ENCODE assay signal across 8 cellular contexts in genomic region chr2:138829326-138829725, GRCh38. TPM values are rescaled to one million over a fixed set of nuclear protein-coding genes. Genes with fewer than 3 reads are reported as not detected.
DNase-seq lines count a peak whose midpoint lies in the region; ATAC-seq, FAIRE-seq and TF ChIP-seq lines count a peak whose summit lies in the region.

No MANE protein-coding gene starts in this region.

- DNase-seq in DMS 273 treated with DMSO at 0.1 percent for 48 hours (lab: John Stamatoyannopoulos, UW) (peak; percentile 8), GM19239 (ENCODE audit: insufficient read length, low spot score) (no peak), Panc1 (ENCODE audit: low read depth, low spot score) (no peak), mammary epithelial cell (peak; percentile 5), nephron progenitor cell (peak; percentile 73), vagina (ENCODE audit: extremely low spot score in 2 of 2) (no peak), occipital lobe (lab: John Stamatoyannopoulos, UW) (no peak)

- TF ChIP-seq CTCF in Panc1 (IDR thresholded peaks at IDR 0.05) = peak; percentile 70
- peak; percentile 33 to 52 for TF ChIP-seq CTCF in mammary epithelial cell (conservative IDR thresholded peaks at IDR 0.05 in 1 of 2, IDR thresholded peaks at IDR 0.05 in 1 of 2; ENCODE audit: extremely low read depth in 1 of 2, insufficient read depth in 1 of 2, low read depth in 1 of 2, low read length in 2 of 2)
- TF ChIP-seq CTCF in nephron progenitor cell (IDR thresholded peaks at IDR 0.05) = peak; percentile 67
- no peak for TF ChIP-seq CTCF in vagina (IDR thresholded peaks at IDR 0.05)

- no peak overlapping the region for H3K4me3 Mint-ChIP-seq in nephron progenitor cell

- H3K9me3 Mint-ChIP-seq in nephron progenitor cell = no peaks in the 10 kb centered on the region

- TF ChIP-seq POLR2A in vagina (IDR thresholded peaks at IDR 0.05) = no peak

- H2AFZ ChIP-seq in mammary epithelial cell (ENCODE audit: low read depth, low read length) = no peak overlapping the region

- ATAC-seq in HG03565 (IDR thresholded peaks at IDR 0.05; ENCODE audit: unreplicated experiment) = peak; percentile 44
- peak; percentile 88 for ATAC-seq in Panc1

- H3K27me3 ChIP-seq in Panc1 (ENCODE audit: control insufficient read depth, insufficient read depth, low read length) = no peaks in the 10 kb centered on the region; the same call in 1 of the 2 replicates
- no peaks in the 10 kb centered on the region for H3K27me3 ChIP-seq in mammary epithelial cell (ENCODE audit: insufficient read depth, low read length)
- no peaks in the 10 kb centered on the region for H3K27me3 ChIP-seq in vagina

- WGBS in mammary epithelial cell (ENCODE audit: low coverage, missing lambda C conversion rate) = 30% methylated on average over 2 of the region's 2 CpGs

- BruUV-seq in Panc1 (replicated peaks; lab: Mats Ljungman, UMichigan) = no TSS peak
- BruUV-seq in mammary epithelial cell (replicated peaks; lab: Mats Ljungman, UMichigan) = no TSS peak

- H3K27ac Mint-ChIP-seq in nephron progenitor cell = no peak overlapping the region

- H3K4me1 ChIP-seq in Panc1 (ENCODE audit: control insufficient read depth, insufficient read depth, low read length) = no peaks in the 10 kb centered on the region
- no peaks in the 10 kb centered on the region for H3K4me1 ChIP-seq in mammary epithelial cell (ENCODE audit: insufficient read depth, low read length)
- no peaks in the 10 kb centered on the region for H3K4me1 ChIP-seq in vagina

- peaks cover 3% of the 10 kb centered on the region for H3K27me3 Mint-ChIP-seq in nephron progenitor cell (ENCODE audit: low read depth, poor library complexity)

- FAIRE-seq in GM19239 (lab: Jason Lieb, UNC) = peak; percentile 40

- H4K20me1 ChIP-seq in mammary epithelial cell (ENCODE audit: insufficient read depth, low read length) = no peaks in the 10 kb centered on the region

- H3K9ac ChIP-seq in mammary epithelial cell (ENCODE audit: insufficient read depth, low read length) = no peak overlapping the region

- POLR2A ChIA-PET in Panc1 (lab: Charles Lee) = no interaction called here

- dilution Hi-C loops in mammary epithelial cell (cut with HindIII; ENCODE audit: low sequenced_read_pairs) = no loop called here

- intact Hi-C loops in Panc1 (cut with micrococcal nuclease; ENCODE audit: unreplicated experiment) (loop anchor here (2.0 to 10.0 kb wide), 2 partner anchors 455 to 963 kb away; no protein-coding TSS in a partner anchor), mammary epithelial cell (cut with micrococcal nuclease) (no loop called here), vagina (cut with DNase I) (loop anchor here (10.0 kb wide), 1 partner anchor 915 kb away; no protein-coding TSS in a partner anchor)

- no peak overlapping the region for H3K4me3 ChIP-seq in Panc1 (ENCODE audit: low read depth in 2 of 2, low read length in 2 of 2)
- H3K4me3 ChIP-seq in mammary epithelial cell (replicated peaks in 1 of 3; ENCODE audit: insufficient read depth in 1 of 3, low read depth in 2 of 3, low read length in 3 of 3) = no peak overlapping the region
- no peak overlapping the region for H3K4me3 ChIP-seq in vagina

- H3K36me3 ChIP-seq in Panc1 (ENCODE audit: control insufficient read depth, insufficient read depth, low read length) = no peaks in the 10 kb centered on the region
- no peaks in the 10 kb centered on the region for H3K36me3 ChIP-seq in mammary epithelial cell (ENCODE audit: insufficient read depth, low read length)
- H3K36me3 ChIP-seq in vagina = no peaks in the 10 kb centered on the region

- no peaks in the 10 kb centered on the region for H3K79me2 ChIP-seq in mammary epithelial cell (ENCODE audit: insufficient read depth, low read length)

- H3K36me3 Mint-ChIP-seq in nephron progenitor cell (ENCODE audit: low read depth) = no peaks in the 10 kb centered on the region

- in situ Hi-C loops in Panc1 (cut with HindIII; ENCODE audit: low pct_unique_long_range_greater_than_20kb, low sequenced_read_pairs) = no loop called here
- in situ Hi-C loops in mammary epithelial cell (cut with MboI; ENCODE audit: low sequenced_read_pairs in 2 of 2) = loop anchor here in 1 of 2 donors (10.0 kb wide), 1 partner anchor 915 kb away; no protein-coding TSS in a partner anchor

- H3K4me2 ChIP-seq in mammary epithelial cell (ENCODE audit: insufficient read depth, low read depth, low read length) = no peak overlapping the region

- H3K27ac ChIP-seq in Panc1 (ENCODE audit: low read length) = no peak overlapping the region
- no peak overlapping the region for H3K27ac ChIP-seq in mammary epithelial cell (ENCODE audit: insufficient read depth, low read depth, low read length)
- no peak overlapping the region for H3K27ac ChIP-seq in vagina

- H3K4me1 Mint-ChIP-seq in nephron progenitor cell = peaks cover 3% of the 10 kb centered on the region

- CTCF ChIA-PET in Panc1 (lab: Charles Lee) (interaction anchor here (0.6 kb wide), 1 partner anchor 12 kb away, joined by 3 read pairs; no protein-coding TSS in a partner anchor), mammary epithelial cell (lab: Charles Lee; ENCODE audit: low non-redundant PET) (interaction anchor here (0.6 kb wide), 2 partner anchors 945 to 963 kb away, joined by 3 read pairs; no protein-coding TSS in a partner anchor)

- no peaks in the 10 kb centered on the region for H3K9me3 ChIP-seq in Panc1 (ENCODE audit: control insufficient read depth, insufficient read depth, low read depth, low read length)
- H3K9me3 ChIP-seq in mammary epithelial cell (replicated peaks; ENCODE audit: insufficient read depth, low read length) = no peaks in the 10 kb centered on the region
- H3K9me3 ChIP-seq in vagina = no peaks in the 10 kb centered on the region

RNA-seq across cellular contexts. Expression of gene NXPH2, which starts 49.1 kb away (rescaled TPM):
- 5.4 TPM for total RNA-seq in Panc1 (2021; ENCODE audit: unreplicated experiment)
- 2.5 TPM for polyA plus RNA-seq in Panc1 (2012; ENCODE audit: insufficient read length)
- total RNA-seq in mammary epithelial cell = not detected
- polyA plus RNA-seq in mammary epithelial cell = 0.76 TPM
- not detected for polyA minus RNA-seq in mammary epithelial cell
- total RNA-seq in vagina = not detected
- 30.4 TPM for total RNA-seq in occipital lobe

Comparison
In these comparisons a context has a peak if more than half of its experiments do, and no peak if none do; other contexts are left out.
1. DNase-seq: peak in DMS 273 treated with DMSO at 0.1 percent for 48 hours (single experiment), mammary epithelial cell (single experiment) and nephron progenitor cell (single experiment); none in GM19239 (single experiment), Panc1 (single experiment), vagina (0 of 2) and occipital lobe (single experiment).
2. CTCF ChIP-seq: peak in Panc1 (single experiment), mammary epithelial cell (2 of 2) and nephron progenitor cell (single experiment); none in vagina (0 of 3).